20 cellular contexts compared by ENCODE assay signal in genomic region chr10:102465466-102465865, GRCh38.
DNase-seq lines count a peak whose midpoint lies in the region; ATAC-seq and TF ChIP-seq lines count a peak whose summit lies in the region.
"Had no signal": no experiment of that assay in that cellular context is flagged by ENCODE, and none has a peak within 500 bp of the region (broad histone marks: within the 10 kb centered on the region; RNA-seq: fewer than 3 reads in every experiment).

No MANE protein-coding gene starts in this region.

- TF ChIP-seq CTCF in VCaP (conservative IDR thresholded peaks at IDR 0.05): no peak

- H3K27ac ChIP-seq in VCaP: peak overlapping the region; percentile 23; the same call in 1 of the 2 replicates
- H3K27ac ChIP-seq: 22Rv1, BLaER1, C4-2B, GM23248 had no signal

- peaks cover 4% of the 10 kb centered on the region for H3K36me3 Mint-ChIP-seq in T-helper 2 cell treated with Interferon-gamma antibody and Interleukin-4, amounts not matched to agents 5 μg/mL and 100 μg/mL, for 36 hours (ENCODE audit: low read depth)

- H3K9me3 Mint-ChIP-seq in T-helper 2 cell treated with Interferon-gamma antibody and Interleukin-4, amounts not matched to agents 5 μg/mL and 100 μg/mL, for 36 hours: no peaks in the 10 kb centered on the region
- H3K9me3 Mint-ChIP-seq: CD4-positive, CD25-positive, alpha-beta regulatory T cell; CD8-positive, alpha-beta T cell had no signal

- H3K27me3 Mint-ChIP-seq in T-helper 2 cell treated with Interferon-gamma antibody and Interleukin-4, amounts not matched to agents 5 μg/mL and 100 μg/mL, for 36 hours (ENCODE audit: low read depth): no peaks in the 10 kb centered on the region
- H3K27me3 Mint-ChIP-seq: B cell had no signal

- no peak overlapping the region for H3K4me3 Mint-ChIP-seq in T-helper 2 cell treated with Interferon-gamma antibody and Interleukin-4, amounts not matched to agents 5 μg/mL and 100 μg/mL, for 36 hours
- H3K4me3 Mint-ChIP-seq: B cell; CD4-positive, CD25-positive, alpha-beta regulatory T cell; CD8-positive, alpha-beta T cell had no signal

- intact Hi-C loops in head of caudate nucleus (cut with DNase I): no loop called here

- ATAC-seq in GM18907 (IDR thresholded peaks at IDR 0.05; ENCODE audit: unreplicated experiment) (no peak), GM18498 (IDR thresholded peaks at IDR 0.05; ENCODE audit: unreplicated experiment) (no peak)
- ATAC-seq: CD8-positive, alpha-beta T cell had no signal

- no peak overlapping the region for H3K27ac Mint-ChIP-seq in T-helper 2 cell treated with Interferon-gamma antibody and Interleukin-4, amounts not matched to agents 5 μg/mL and 100 μg/mL, for 36 hours
- H3K27ac Mint-ChIP-seq: B cell; CD4-positive, CD25-positive, alpha-beta regulatory T cell; CD8-positive, alpha-beta T cell had no signal

- H3K4me1 Mint-ChIP-seq in T-helper 2 cell treated with Interferon-gamma antibody and Interleukin-4, amounts not matched to agents 5 μg/mL and 100 μg/mL, for 36 hours (ENCODE audit: low read depth): peaks cover 23% of the 10 kb centered on the region

- DNase-seq in DMS 273 (lab: John Stamatoyannopoulos, UW; ENCODE audit: unreplicated experiment) (peak; percentile 31), DMS 273 treated with DMSO at 0.1 percent for 48 hours (lab: John Stamatoyannopoulos, UW) (no peak), head of caudate nucleus (peak in 37 of 42 donors; percentile 26 to 88 (median 58))
- DNase-seq in T-helper 2 cell treated with Interferon-gamma antibody and Interleukin-4, amounts not matched to agents 5 μg/mL and 100 μg/mL, for 36 hours (ENCODE audit: low spot score): no peak
- DNase-seq: Caco-2; CD4-positive, CD25-positive, alpha-beta regulatory T cell; CD8-positive, alpha-beta T cell; DMS53; DMS79 treated with DMSO at 0.1 percent for 48 hours; GF-D8; GM23248; H7; HCEC 1CT had no signal

Comparison
In these comparisons a context has a peak if more than half of its experiments do, and no peak if none do; other contexts are left out.
1. DNase-seq: peak in DMS 273 (single experiment) and head of caudate nucleus (37 of 42); none in DMS 273 treated with DMSO at 0.1 percent for 48 hours (single experiment) and T-helper 2 cell treated with Interferon-gamma antibody and Interleukin-4, amounts not matched to agents 5 μg/mL and 100 μg/mL, for 36 hours (single experiment).